10 cellular contexts compared by ENCODE assay signal in genomic region chr19:7905298-7905697, GRCh38. TPM values are rescaled to one million over a fixed set of nuclear protein-coding genes. Genes with fewer than 3 reads are reported as not detected.
A peak's percentile ranks its signal among the peaks of the same experiment; 100 is the strongest.
DNase-seq lines count a peak whose midpoint lies in the region; ATAC-seq and TF ChIP-seq lines count a peak whose summit lies in the region.
"Had no signal": no experiment of that assay in that cellular context is flagged by ENCODE, and none has a peak within 500 bp of the region (broad histone marks: within the 10 kb centered on the region; RNA-seq: fewer than 3 reads in every experiment).

No MANE protein-coding gene starts in this region.

- H3K4me1 Mint-ChIP-seq in naive thymus-derived CD8-positive, alpha-beta T cell: peaks cover 16 to 48% (median 42%) of the 10 kb centered on the region in 4 donors

- H3K4me3 ChIP-seq in BE2C (ENCODE audit: low read depth, low read length) (peak overlapping the region; percentile 75; the same call in 1 of the 2 replicates), KMS-11 (IDR thresholded peaks at IDR 0.05; ENCODE audit: insufficient read depth, low read depth, low read length) (no peak overlapping the region), breast epithelium (peak overlapping the region in 2 of 3 donors; percentile 87 to 89)

- peak overlapping the region; percentile 74 for H3K4me2 ChIP-seq in KMS-11

- H4K20me1 ChIP-seq in KMS-11 (ENCODE audit: insufficient read depth): no peaks in the 10 kb centered on the region

- peaks cover 0 to 6% (median 0%) of the 10 kb centered on the region in 5 donors for H3K27me3 Mint-ChIP-seq in naive thymus-derived CD8-positive, alpha-beta T cell

- TF ChIP-seq CTCF in BE2C (IDR thresholded peaks at IDR 0.05; ENCODE audit: low read depth, low read length): no peak
- TF ChIP-seq CTCF in KMS-11 (conservative IDR thresholded peaks at IDR 0.05; ENCODE audit: low read depth, low read length): no peak
- TF ChIP-seq CTCF in breast epithelium (IDR thresholded peaks at IDR 0.05): no peak

- DNase-seq in BE2C: no peak
- DNase-seq in breast epithelium (ENCODE audit: low spot score in 2 of 2): no peak
- DNase-seq in naive thymus-derived CD8-positive, alpha-beta T cell: no peak
- DNase-seq in NCI-H510A treated with DMSO at 0.1 percent for 48 hours (lab: John Stamatoyannopoulos, UW): no peak
- no peak for DNase-seq in epidermal melanocyte (ENCODE audit: insufficient read length, low spot score)
- DNase-seq: retina, tibial artery had no signal

- POLR2A ChIA-PET in naive thymus-derived CD8-positive, alpha-beta T cell (lab: Charles Lee): interaction anchor here (2.5 kb wide), 1 partner anchor 15 kb away, joined by 8 read pairs; the partner anchor contains the start of gene SNAPC2

- H3K4me3 Mint-ChIP-seq in naive thymus-derived CD8-positive, alpha-beta T cell: peak overlapping the region; percentile 83 to 94 (median 88)

- no peak for TF ChIP-seq POLR2A in breast epithelium (IDR thresholded peaks at IDR 0.05)

- H3K36me3 Mint-ChIP-seq in naive thymus-derived CD8-positive, alpha-beta T cell: peaks cover 0 to 13% (median 6%) of the 10 kb centered on the region in 3 donors

- no peaks in the 10 kb centered on the region for H3K9me3 ChIP-seq in BE2C
- H3K9me3 ChIP-seq in breast epithelium: no peaks in the 10 kb centered on the region
- H3K9me3 ChIP-seq: tibial artery had no signal

- H3K9me3 Mint-ChIP-seq in naive thymus-derived CD8-positive, alpha-beta T cell: peaks cover 0 to 3% (median 0%) of the 10 kb centered on the region in 9 donors

- H3K27ac ChIP-seq in KMS-11: no peak overlapping the region
- H3K27ac ChIP-seq in breast epithelium: no peak overlapping the region

- H3K27me3 ChIP-seq in BE2C (no peaks in the 10 kb centered on the region), KMS-11 (ENCODE audit: insufficient read depth, low read depth) (no peaks in the 10 kb centered on the region), breast epithelium (no peaks in the 10 kb centered on the region)

- no peak overlapping the region for H2AFZ ChIP-seq in KMS-11 (ENCODE audit: low read depth)

- peak overlapping the region; percentile 86 to 97 (median 94) for H3K27ac Mint-ChIP-seq in naive thymus-derived CD8-positive, alpha-beta T cell

- H3K4me1 ChIP-seq in BE2C (no peaks in the 10 kb centered on the region), KMS-11 (ENCODE audit: low read depth, poor library complexity, severe bottlenecking) (peaks cover 5% of the 10 kb centered on the region), breast epithelium (peaks cover 14 to 18% of the 10 kb centered on the region in 2 donors)

- H3K36me3 ChIP-seq in BE2C (peaks cover 11% of the 10 kb centered on the region), KMS-11 (ENCODE audit: insufficient read depth) (no peaks in the 10 kb centered on the region), breast epithelium (peaks cover 3% of the 10 kb centered on the region)

- H3K9ac ChIP-seq in KMS-11: peak overlapping the region; percentile 71; the same call in 1 of the 2 replicates

- no peak for ATAC-seq in naive thymus-derived CD8-positive, alpha-beta T cell
- ATAC-seq in GM18517 (IDR thresholded peaks at IDR 0.05; ENCODE audit: unreplicated experiment): no peak
- ATAC-seq in HG02642 (IDR thresholded peaks at IDR 0.05; ENCODE audit: poor library complexity, unreplicated experiment): no peak

- peaks cover 31% of the 10 kb centered on the region for H3K79me2 ChIP-seq in KMS-11 (ENCODE audit: insufficient read depth, low read depth)

- intact Hi-C loops in breast epithelium (cut with DNase I; ENCODE audit: low total_unique reads): no loop called here

RNA-seq across cellular contexts. Expression of gene MAP2K7, which starts 1.6 kb away (rescaled TPM):
- 86.4 TPM for polyA plus RNA-seq in BE2C (2012; ENCODE audit: insufficient read depth, insufficient read length, low read depth)
- total RNA-seq in breast epithelium: 10 to 100 TPM; 13.3 to 17.1 (median 13.8) TPM
- 10 to 100 TPM; 85.7 to 86.9 TPM for total RNA-seq in naive thymus-derived CD8-positive, alpha-beta T cell
- 1 to 10 TPM; 1.8 to 5.1 (median 2.3) TPM for polyA plus RNA-seq in naive thymus-derived CD8-positive, alpha-beta T cell

RNA-seq across cellular contexts. Expression of gene TGFBR3L, which starts 9.3 kb away (rescaled TPM):
- 20.0 TPM for polyA plus RNA-seq in BE2C (2012; ENCODE audit: insufficient read depth, insufficient read length, low read depth)
- 1 to 10 TPM in 1 of 3 donors, not detected in 2; 2.3 TPM for total RNA-seq in breast epithelium
- total RNA-seq in naive thymus-derived CD8-positive, alpha-beta T cell: under 1 TPM; 0.41 to 0.57 TPM
- polyA plus RNA-seq in naive thymus-derived CD8-positive, alpha-beta T cell: under 1 TPM in 1 of 3 donors, not detected in 2; 0.60 TPM

RNA-seq across cellular contexts. Expression of gene SNAPC2, which starts 14.8 kb away (rescaled TPM):
- polyA plus RNA-seq in BE2C (2012; ENCODE audit: insufficient read depth, insufficient read length, low read depth): 81.2 TPM
- total RNA-seq in breast epithelium: 10 to 100 TPM; 13.8 to 14.8 (median 13.8) TPM
- total RNA-seq in naive thymus-derived CD8-positive, alpha-beta T cell: 10 to 100 TPM; 14.3 to 14.8 TPM
- polyA plus RNA-seq in naive thymus-derived CD8-positive, alpha-beta T cell: 10 to 100 TPM; 11.4 to 19.9 (median 12.8) TPM

RNA-seq across cellular contexts. Expression of gene LRRC8E, which starts 17.0 kb away (rescaled TPM):
- 0.45 TPM for polyA plus RNA-seq in BE2C (2012; ENCODE audit: insufficient read depth, insufficient read length, low read depth)
- total RNA-seq in breast epithelium: 10 to 100 TPM in 1 of 3 donors, 1 to 10 TPM in 2; 1.4 to 15.1 (median 6.6) TPM
- not detected for total RNA-seq in naive thymus-derived CD8-positive, alpha-beta T cell
- not detected for polyA plus RNA-seq in naive thymus-derived CD8-positive, alpha-beta T cell

RNA-seq across cellular contexts. Expression of gene CTXN1, which starts 20.6 kb away (rescaled TPM):
- polyA plus RNA-seq in BE2C (2012; ENCODE audit: insufficient read depth, insufficient read length, low read depth): 185 TPM
- total RNA-seq in breast epithelium: 1 to 10 TPM in 2 of 3 donors, under 1 TPM in 1; 0.32 to 9.5 (median 5.6) TPM
- not detected for total RNA-seq in naive thymus-derived CD8-positive, alpha-beta T cell
- polyA plus RNA-seq in naive thymus-derived CD8-positive, alpha-beta T cell: not detected

Comparison
In these comparisons a context has a peak if more than half of its experiments do, and no peak if none do; other contexts are left out.
1. RNA of gene MAP2K7, which starts 1.6 kb away (total RNA-seq): 85.7 to 86.9 TPM in naive thymus-derived CD8-positive, alpha-beta T cell; 13.3 to 17.1 TPM in breast epithelium; every median in the first group is over 4 times any median in the second.